Comparison of ENCODE assay signal across 24 cellular contexts in the genomic region with DNA sequence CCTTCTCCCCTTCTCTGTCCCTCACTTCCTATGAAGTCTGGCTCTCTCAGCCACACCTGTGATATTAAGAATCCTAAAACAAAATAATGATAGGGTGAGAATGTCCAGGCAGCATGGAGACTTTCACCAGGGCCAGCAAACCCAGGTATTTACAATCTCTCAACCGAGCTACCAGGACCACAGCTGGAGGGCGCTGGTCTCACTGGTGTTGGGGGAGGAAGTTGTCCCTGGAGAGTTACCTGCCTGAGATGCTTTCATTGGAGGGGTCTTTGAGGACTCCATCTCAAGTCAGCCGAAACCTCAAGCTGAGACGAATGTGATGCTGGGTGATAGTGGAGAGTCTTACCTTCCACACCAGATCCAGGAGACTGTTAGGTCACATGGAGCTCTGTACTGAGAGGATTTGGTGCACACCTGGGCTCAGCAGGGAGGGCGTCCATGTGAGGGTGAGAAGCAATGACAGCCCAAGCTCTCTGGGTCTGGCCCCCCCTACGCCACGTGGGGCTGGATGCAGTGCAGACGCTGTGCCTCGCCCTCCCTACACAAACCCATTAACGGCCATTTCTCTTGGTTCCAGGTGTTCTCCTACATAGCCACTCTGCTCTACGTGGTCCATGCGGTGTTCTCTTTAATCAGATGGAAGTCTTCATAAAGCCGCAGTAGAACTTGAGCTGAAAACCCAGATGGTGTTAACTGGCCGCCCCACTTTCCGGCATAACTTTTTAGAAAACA. TPM values are rescaled to one million over a fixed set of nuclear protein-coding genes. Genes with fewer than 3 reads are reported as not detected.
DNase-seq lines count a peak whose midpoint lies in the region; ATAC-seq, FAIRE-seq and TF ChIP-seq lines count a peak whose summit lies in the region.
"Had no signal": no experiment of that assay in that cellular context is flagged by ENCODE, and none has a peak within 500 bp of the region (broad histone marks: within the 10 kb centered on the region; RNA-seq: fewer than 3 reads in every experiment).

No MANE protein-coding gene starts in this region.

- H4K20me1 ChIP-seq in HepG2 (ENCODE audit: insufficient read depth, low read length): no peaks in the 10 kb centered on the region

- TF ChIP-seq CTCF in HepG2 (CRISPR knock-in tag; IDR thresholded peaks at IDR 0.05): 0 out of 2 replicates have a peak, but pooled peaks have one; percentile 6
- no peak for TF ChIP-seq CTCF in right lobe of liver (IDR thresholded peaks at IDR 0.05)
- no peak for TF ChIP-seq CTCF in dorsolateral prefrontal cortex (IDR thresholded peaks at IDR 0.05 in 54 of 56, conservative IDR thresholded peaks at IDR 0.05 in 2 of 56; ENCODE audit: low read depth in 1 of 56, partially characterized antibody in 56 of 56)

- TF ChIP-seq POLR2A in HepG2 (IDR thresholded peaks at IDR 0.05; ENCODE audit: insufficient read depth in 1 of 2, low read depth in 2 of 2, low read length in 2 of 2): no peak
- no peak for TF ChIP-seq POLR2A in right lobe of liver (IDR thresholded peaks at IDR 0.05)

- TF ChIP-seq EP300 in HepG2 (IDR thresholded peaks at IDR 0.05; ENCODE audit: low read depth in 2 of 2, low read length in 2 of 2): no peak
- no peak for TF ChIP-seq EP300 in HepG2 (CRISPR knock-in tag; IDR thresholded peaks at IDR 0.05; ENCODE audit: borderline replicate concordance)

- ATAC-seq in HepG2: no peak
- no peak for ATAC-seq in right lobe of liver
- ATAC-seq in HG03439 (IDR thresholded peaks at IDR 0.05; ENCODE audit: unreplicated experiment): no peak
- ATAC-seq: activated T-cell treated with anti-CD3 and anti-CD28 coated beads, Interleukin-2, amount 50 U/mL, for 4 hours; left lung; mucosa of descending colon had no signal

- no TSS peak for BruUV-seq in HepG2 (replicated peaks; lab: Mats Ljungman, UMichigan)

- no peak for TF ChIP-seq RAD21 in HepG2 (CRISPR knock-in tag; IDR thresholded peaks at IDR 0.05)

- H3K27ac ChIP-seq in HepG2 (ENCODE audit: extremely low read length, insufficient read depth, low read length) (no peak overlapping the region), right lobe of liver (no peak overlapping the region), dorsolateral prefrontal cortex (peak overlapping the region in 37 of 59 donors; percentile 1 to 100 (median 97)), thymus (ENCODE audit: low read depth) (peak overlapping the region; percentile 67)
- H3K27ac ChIP-seq: left lung, SJCRH30 had no signal

- H3K27me3 ChIP-seq in HepG2 (ENCODE audit: control insufficient read depth in 1 of 2, insufficient read depth in 2 of 2, low read length in 2 of 2) (peaks cover 10 to 76% of the 10 kb centered on the region in 2 experiments), right lobe of liver (no peaks in the 10 kb centered on the region), dorsolateral prefrontal cortex (peaks cover 0 to 5% (median 0%) of the 10 kb centered on the region in 45 donors), thymus (ENCODE audit: control insufficient read depth, insufficient read depth) (no peaks in the 10 kb centered on the region)
- H3K27me3 ChIP-seq: SJCRH30, tibial nerve had no signal

- H2AFZ ChIP-seq in HepG2 (ENCODE audit: low read length): no peak overlapping the region

- WGBS in HepG2 (ENCODE audit: low lambda C conversion rate): 56% methylated on average over 14 of the region's 15 CpGs
- WGBS in right lobe of liver (ENCODE audit: insufficient coverage, low coverage, low lambda C conversion rate, missing lambda C conversion rate): 71% methylated on average over 9 of the region's 15 CpGs
- WGBS in thymus: 18% methylated on average over 15 of the region's 15 CpGs

- H3K4me1 ChIP-seq in HepG2 (ENCODE audit: insufficient read depth, low read length): peaks cover 31% of the 10 kb centered on the region
- H3K4me1 ChIP-seq in right lobe of liver: no peaks in the 10 kb centered on the region
- H3K4me1 ChIP-seq in thymus (ENCODE audit: control insufficient read depth, insufficient read depth, low read length): peaks cover 86% of the 10 kb centered on the region
- H3K4me1 ChIP-seq: Caco-2, left lung had no signal

- H3K9ac ChIP-seq in HepG2 (ENCODE audit: insufficient read depth, low read depth, low read length): no peak overlapping the region

- no peak for DNase-seq in HepG2 (ENCODE audit: low spot score)
- no peak for DNase-seq in right lobe of liver
- peak; percentile 61 for DNase-seq in NCI-H69 (lab: John Stamatoyannopoulos, UW)
- peak in 1 of 10 donors; percentile 2 for DNase-seq in dorsolateral prefrontal cortex
- no peak for DNase-seq in NCI-H2081 treated with DMSO at 0.1 percent for 48 hours (lab: John Stamatoyannopoulos, UW)
- no peak for DNase-seq in AML-193 (lab: John Stamatoyannopoulos, UW)
- DNase-seq: activated B cell treated with CpG ODN at 0.5 μM for 24 hours; activated T-cell treated with anti-CD3 and anti-CD28 coated beads, Interleukin-2, amount 50 U/mL, for 4 hours; EL; esophagus squamous epithelium; left lung; mucosa of descending colon; NCI-H1092; NCI-H2107; NCI-H526 treated with DMSO at 0.1 percent for 48 hours; SJCRH30; stimulated activated CD4-positive, alpha-beta T cell treated with anti-CD3 and anti-CD28 coated beads, Interleukin-12 subunit alpha, Interleukin-12 subunit beta, amount 100 ng/mL, for 4 hours had no signal

- in situ Hi-C loops in HepG2 (cut with HindIII; ENCODE audit: extremely low pct_ligation_motif_present, low pct_unique_long_range_greater_than_20kb): no loop called here

- intact Hi-C loops in HepG2 (cut with micrococcal nuclease; ENCODE audit: unreplicated experiment) (loop anchor here (1.0 kb wide), 1 partner anchor 31 kb away; no protein-coding TSS in a partner anchor), right lobe of liver (cut with DNase I) (no loop called here), dorsolateral prefrontal cortex (cut with DNase I) (no loop called here)

- H3K79me2 ChIP-seq in HepG2 (ENCODE audit: insufficient read depth, low read length): no peaks in the 10 kb centered on the region

- H3K4me2 ChIP-seq in HepG2 (ENCODE audit: low read depth, low read length): peak overlapping the region; percentile 54; the same call in 1 of the 2 replicates

- H3K36me3 ChIP-seq in HepG2 (replicated peaks in 1 of 2; ENCODE audit: control insufficient read depth in 1 of 2, insufficient read depth in 2 of 2, low read length in 2 of 2) (no peaks in the 10 kb centered on the region), right lobe of liver (no peaks in the 10 kb centered on the region), thymus (ENCODE audit: control insufficient read depth, insufficient read depth) (peaks cover 35% of the 10 kb centered on the region)
- H3K36me3 ChIP-seq: left lung, SJCRH30 had no signal

- POLR2A ChIA-PET in HepG2 (lab: Yijun Ruan, JAX): no interaction called here

- CTCF ChIA-PET in HepG2 (lab: Yijun Ruan, JAX; ENCODE audit: low intra/inter-chr PET ratio, low total read pairs): interaction anchor here (1.6 kb wide), 1 partner anchor 30 kb away, joined by 17 read pairs; no protein-coding TSS in a partner anchor

- no peak for FAIRE-seq in HepG2 (lab: Jason Lieb, UNC)
- FAIRE-seq: bronchial epithelial cell had no signal

- H3K4me3 ChIP-seq in HepG2 (replicated peaks in 1 of 3; ENCODE audit: insufficient read depth in 1 of 3, low read depth in 2 of 3, low read length in 3 of 3): no peak overlapping the region; a peak in 1 of 6 replicates
- no peak overlapping the region for H3K4me3 ChIP-seq in right lobe of liver
- no peak overlapping the region for H3K4me3 ChIP-seq in dorsolateral prefrontal cortex
- H3K4me3 ChIP-seq in thymus (ENCODE audit: low read length): no peak overlapping the region
- H3K4me3 ChIP-seq: esophagus squamous epithelium, left lung, mucosa of descending colon, SJCRH30, tibial nerve had no signal

- H3K9me3 ChIP-seq in HepG2 (ENCODE audit: low read length): no peaks in the 10 kb centered on the region
- no peaks in the 10 kb centered on the region for H3K9me3 ChIP-seq in right lobe of liver
- H3K9me3 ChIP-seq in thymus (ENCODE audit: control insufficient read depth): no peaks in the 10 kb centered on the region
- H3K9me3 ChIP-seq: Caco-2, esophagus squamous epithelium, left lung, mucosa of descending colon, SJCRH30, tibial nerve had no signal

TF ChIP-seq in HepG2, 621 proteins besides CTCF, POLR2A, EP300 and RAD21 (continues in another document):
- TF ChIP-seq EEA1 (CRISPR knock-in tag; IDR thresholded peaks at IDR 0.05; ENCODE audit: borderline replicate concordance): no peak

RNA-seq across cellular contexts. Expression of a gene that starts 27.5 kb away (rescaled TPM):
- total RNA-seq in HepG2 (2016; rRNA removed; fragmentation: Illumina TruSeq; extraction: Trizol) (not detected in 2 replicates), right lobe of liver (under 1 TPM in 1 of 6 experiments, not detected in 5; 0.24 TPM), dorsolateral prefrontal cortex (100 to 1,000 TPM in 74 of 120 experiments, 10 to 100 TPM in 46; 24.0 to 522 (median 118) TPM)
- total RNA-seq in HepG2 (2016; cell fraction: cytosol; rRNA removed; fragmentation: Illumina TruSeq; extraction: Trizol; ENCODE audit: low read depth): not detected in 2 replicates
- total RNA-seq in HepG2 (2016; cell fraction: insoluble cytoplasmic fraction; rRNA removed; fragmentation: Illumina TruSeq; extraction: Trizol): not detected in 2 replicates
- total RNA-seq in HepG2 (2016; cell fraction: membrane; rRNA removed; fragmentation: Illumina TruSeq; extraction: Trizol): not detected in 2 replicates
- not detected in 2 replicates for total RNA-seq in HepG2 (2016; cell fraction: nucleus; rRNA removed; fragmentation: Illumina TruSeq; extraction: Trizol)
- polyA plus RNA-seq in HepG2 (2011; rRNA removed) (not detected in 2 replicates), thymus (143 TPM)
- not detected in 2 replicates for polyA plus RNA-seq in HepG2 (2011; cell fraction: cytosol; rRNA removed)
- not detected in 2 replicates for polyA plus RNA-seq in HepG2 (2011; cell fraction: nucleus; rRNA removed)
- not detected in 2 replicates for polyA plus RNA-seq in HepG2 (2012)
- not detected in 2 replicates for polyA plus RNA-seq in HepG2 (2016; cell fraction: cytosol; fragmentation: Illumina TruSeq; extraction: Trizol; ENCODE audit: low read depth)
- not detected in 2 replicates for polyA plus RNA-seq in HepG2 (2016; cell fraction: insoluble cytoplasmic fraction; fragmentation: Illumina TruSeq; extraction: Trizol; ENCODE audit: low read depth)
- polyA plus RNA-seq in HepG2 (2016; cell fraction: membrane; fragmentation: Illumina TruSeq; extraction: Trizol; ENCODE audit: low read depth): not detected in 2 replicates
- polyA plus RNA-seq in HepG2 (2016; cell fraction: nucleus; fragmentation: Illumina TruSeq; extraction: Trizol; ENCODE audit: insufficient read depth, low read depth): not detected in 2 replicates
- not detected in 2 replicates for polyA minus RNA-seq in HepG2 (2011; rRNA and poly(A)+ RNA removed; ENCODE audit: low replicate concordance)
- not detected in 2 replicates for polyA minus RNA-seq in HepG2 (2011; cell fraction: cytosol; rRNA and poly(A)+ RNA removed)
- not detected in 2 replicates for polyA minus RNA-seq in HepG2 (2011; cell fraction: nucleus; rRNA and poly(A)+ RNA removed)
- total RNA-seq: activated B cell treated with CpG ODN at 0.5 μM for 24 hours, Caco-2, glomerular endothelial cell, OCI-LY7, SJCRH30 had no signal

Comparison
In these comparisons a context has a peak if more than half of its experiments do, and no peak if none do; other contexts are left out.
1. H3K27ac ChIP-seq: peak in dorsolateral prefrontal cortex (37 of 59) and thymus (single experiment); none in HepG2 (single experiment) and right lobe of liver (0 of 3).
2. RNA of a gene that starts 27.5 kb away (total RNA-seq): 24.0 to 522 TPM in dorsolateral prefrontal cortex; 0.24 TPM in right lobe of liver and not detected in HepG2; every median in the first group is over 10 times any median in the second.